In the genomic region with DNA sequence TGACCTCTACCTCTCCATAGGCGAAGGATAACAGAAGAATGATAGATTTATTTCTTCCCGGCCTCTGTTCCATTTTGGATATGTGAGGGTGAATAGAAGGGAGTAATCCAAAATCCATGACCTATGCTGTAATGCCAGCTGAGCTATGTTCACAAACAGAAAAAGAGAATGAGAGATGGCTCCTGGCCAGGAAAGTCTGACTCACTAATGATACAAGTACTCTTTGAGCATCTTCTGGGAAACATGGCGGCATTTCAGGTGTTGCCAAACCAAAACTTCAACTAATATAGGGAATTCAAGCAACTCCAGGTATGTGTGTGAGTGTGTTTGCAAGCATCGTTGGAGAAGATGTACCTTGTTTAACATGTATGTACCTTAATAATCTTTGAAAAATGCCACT, we compare ENCODE assay signal across 9 cellular contexts. TPM values are rescaled to one million over a fixed set of nuclear protein-coding genes. Genes with fewer than 3 reads are reported as not detected.
DNase-seq lines count a peak whose midpoint lies in the region; ATAC-seq and TF ChIP-seq lines count a peak whose summit lies in the region.
"Had no signal": no experiment of that assay in that cellular context is flagged by ENCODE, and none has a peak within 500 bp of the region (broad histone marks: within the 10 kb centered on the region; RNA-seq: fewer than 3 reads in every experiment).

No MANE protein-coding gene starts in this region.

- H3K9me2 ChIP-seq in SK-N-SH: no peaks in the 10 kb centered on the region

- H3K4me1 Mint-ChIP-seq in activated CD4-positive, alpha-beta T cell treated with anti-CD3 and anti-CD28 coated beads for 36 hours: peaks cover 25% of the 10 kb centered on the region
- peaks cover 6% of the 10 kb centered on the region for H3K4me1 Mint-ChIP-seq in activated CD4-positive, alpha-beta T cell treated with anti-CD3 and anti-CD28 coated beads, Interleukin-2, amount 10 ng/mL, durations not matched to agents 7 days and 5 days

- DNase-seq in activated CD4-positive, alpha-beta T cell treated with anti-CD3 and anti-CD28 coated beads for 36 hours: peak; percentile 76
- DNase-seq in activated CD4-positive, alpha-beta T cell treated with anti-CD3 and anti-CD28 coated beads, Interleukin-2, amount 10 ng/mL, durations not matched to agents 7 days and 5 days: no peak
- no peak for DNase-seq in SK-N-SH
- peak; percentile 58 for DNase-seq in glomerular visceral epithelial cell (ENCODE audit: extremely low spot score)
- peak in 3 of 4 experiments; percentile 25 to 38 (median 32) for DNase-seq in stimulated activated CD4-positive, alpha-beta T cell treated with anti-CD3 and anti-CD28 coated beads, Interleukin-1b, Interleukin-23, amount 100 ng/mL, for 24 hours (ENCODE audit: low read depth in 4 of 4, low spot score in 1 of 4)
- DNase-seq in Kasumi-1 (lab: John Stamatoyannopoulos, UW): no peak
- no peak for DNase-seq in GM10266 (ENCODE audit: extremely low spot score)

- no peak overlapping the region for H3K4me2 ChIP-seq in SK-N-SH

- POLR2A ChIA-PET in activated CD4-positive, alpha-beta T cell treated with anti-CD3 and anti-CD28 coated beads for 36 hours (lab: Charles Lee): no interaction called here
- POLR2A ChIA-PET in activated CD4-positive, alpha-beta T cell treated with anti-CD3 and anti-CD28 coated beads, Interleukin-2, amount 10 ng/mL, durations not matched to agents 7 days and 5 days (lab: Charles Lee): no interaction called here
- POLR2A ChIA-PET in SK-N-SH (lab: Yijun Ruan, JAX): no interaction called here

- H3K4me3 Mint-ChIP-seq in activated CD4-positive, alpha-beta T cell treated with anti-CD3 and anti-CD28 coated beads for 36 hours: no peak overlapping the region
- no peak overlapping the region for H3K4me3 Mint-ChIP-seq in activated CD4-positive, alpha-beta T cell treated with anti-CD3 and anti-CD28 coated beads, Interleukin-2, amount 10 ng/mL, durations not matched to agents 7 days and 5 days

- H2AFZ ChIP-seq in SK-N-SH (ENCODE audit: low read depth): no peak overlapping the region
- H2AFZ ChIP-seq: parathyroid adenoma had no signal

- H3K27ac Mint-ChIP-seq in activated CD4-positive, alpha-beta T cell treated with anti-CD3 and anti-CD28 coated beads for 36 hours: no peak overlapping the region
- H3K27ac Mint-ChIP-seq in activated CD4-positive, alpha-beta T cell treated with anti-CD3 and anti-CD28 coated beads, Interleukin-2, amount 10 ng/mL, durations not matched to agents 7 days and 5 days: no peak overlapping the region

- peaks cover 92% of the 10 kb centered on the region for H4K20me1 ChIP-seq in SK-N-SH (ENCODE audit: insufficient read depth)

- TF ChIP-seq EP300 in SK-N-SH (IDR thresholded peaks at IDR 0.05; ENCODE audit: borderline replicate concordance in 1 of 2, low read depth in 1 of 2, low read length in 1 of 2): peak in 1 of 2 experiments; percentile 43; a peak in 1 of 4 replicates

- H3K36me3 ChIP-seq in SK-N-SH (replicated peaks in 1 of 2; ENCODE audit: control insufficient read depth in 1 of 2, insufficient read depth in 2 of 2, low read length in 1 of 2): peaks cover 0 to 18% of the 10 kb centered on the region in 2 experiments

- TF ChIP-seq CTCF in SK-N-SH (IDR thresholded peaks at IDR 0.05) (no peak), GM10266 (IDR thresholded peaks at IDR 0.05; ENCODE audit: control insufficient read depth, insufficient read depth, low read depth, missing control alignments) (no peak)

- peaks cover 0 to 14% of the 10 kb centered on the region in 2 experiments; a peak in 2 of 4 replicates for H3K4me1 ChIP-seq in SK-N-SH (ENCODE audit: control insufficient read depth in 1 of 2, insufficient read depth in 2 of 2, low read depth in 1 of 2, low read length in 1 of 2)
- H3K4me1 ChIP-seq: parathyroid adenoma had no signal

- no peaks in the 10 kb centered on the region for H3K27me3 Mint-ChIP-seq in activated CD4-positive, alpha-beta T cell treated with anti-CD3 and anti-CD28 coated beads for 36 hours
- H3K27me3 Mint-ChIP-seq in activated CD4-positive, alpha-beta T cell treated with anti-CD3 and anti-CD28 coated beads, Interleukin-2, amount 10 ng/mL, durations not matched to agents 7 days and 5 days: no peaks in the 10 kb centered on the region

- TF ChIP-seq RAD21 in SK-N-SH (IDR thresholded peaks at IDR 0.05; ENCODE audit: low read length): no peak

- ATAC-seq in activated CD4-positive, alpha-beta T cell treated with anti-CD3 and anti-CD28 coated beads for 36 hours: peak; percentile 55
- no peak for ATAC-seq in GM18511 (IDR thresholded peaks at IDR 0.05; ENCODE audit: unreplicated experiment)

- H3K4me3 ChIP-seq in SK-N-SH (ENCODE audit: low read depth in 2 of 2, low read length in 1 of 2): no peak overlapping the region

- WGBS in SK-N-SH (ENCODE audit: low lambda C conversion rate): 78% methylated on average over 4 of the region's 4 CpGs

- CTCF ChIA-PET in activated CD4-positive, alpha-beta T cell treated with anti-CD3 and anti-CD28 coated beads for 36 hours (lab: Charles Lee): interaction anchor here (1.8 kb wide), 1 partner anchor 14 kb away, joined by 4 read pairs; no protein-coding TSS in a partner anchor
- CTCF ChIA-PET in activated CD4-positive, alpha-beta T cell treated with anti-CD3 and anti-CD28 coated beads, Interleukin-2, amount 10 ng/mL, durations not matched to agents 7 days and 5 days (lab: Charles Lee): no interaction called here
- CTCF ChIA-PET in SK-N-SH (lab: Yijun Ruan, JAX): interaction anchor here (4.0 kb wide), 1 partner anchor 14 kb away, joined by 11 read pairs; no protein-coding TSS in a partner anchor

- H3K27ac ChIP-seq in SK-N-SH (ENCODE audit: low read depth in 2 of 2, low read length in 1 of 2): peak overlapping the region in 1 of 2 experiments; percentile 49; a peak in 2 of 4 replicates
- H3K27ac ChIP-seq: parathyroid adenoma had no signal

- H3K27me3 ChIP-seq in SK-N-SH (ENCODE audit: insufficient read depth): no peaks in the 10 kb centered on the region

- peaks cover 39% of the 10 kb centered on the region for H3F3A ChIP-seq in SK-N-SH (replicated peaks; ENCODE audit: insufficient read depth)

- H3K9me3 ChIP-seq in SK-N-SH: no peaks in the 10 kb centered on the region

- peaks cover 16% of the 10 kb centered on the region for H3K36me3 Mint-ChIP-seq in activated CD4-positive, alpha-beta T cell treated with anti-CD3 and anti-CD28 coated beads for 36 hours (ENCODE audit: low read depth)
- H3K36me3 Mint-ChIP-seq in activated CD4-positive, alpha-beta T cell treated with anti-CD3 and anti-CD28 coated beads, Interleukin-2, amount 10 ng/mL, durations not matched to agents 7 days and 5 days (ENCODE audit: low read depth): peaks cover 24% of the 10 kb centered on the region

- H3K9me3 Mint-ChIP-seq in activated CD4-positive, alpha-beta T cell treated with anti-CD3 and anti-CD28 coated beads for 36 hours (ENCODE audit: low read depth): no peaks in the 10 kb centered on the region
- no peaks in the 10 kb centered on the region for H3K9me3 Mint-ChIP-seq in activated CD4-positive, alpha-beta T cell treated with anti-CD3 and anti-CD28 coated beads, Interleukin-2, amount 10 ng/mL, durations not matched to agents 7 days and 5 days

- H3K9ac ChIP-seq in SK-N-SH: no peak overlapping the region
- H3K9ac ChIP-seq: parathyroid adenoma had no signal

- intact Hi-C loops in activated CD4-positive, alpha-beta T cell treated with anti-CD3 and anti-CD28 coated beads for 36 hours (cut with DNase I, micrococcal nuclease): no loop called here

- H3K79me2 ChIP-seq in SK-N-SH (ENCODE audit: insufficient read depth): peaks cover 100% of the 10 kb centered on the region

TF ChIP-seq in SK-N-SH, 30 proteins besides CTCF, POLR2A, EP300 and RAD21 (continues in another document):
- TF ChIP-seq EZH2phosphoT487 (IDR thresholded peaks at IDR 0.05; ENCODE audit: borderline replicate concordance, low read depth) (no peak), CHD2 (IDR thresholded peaks at IDR 0.05; ENCODE audit: low read length, partially characterized antibody) (no peak), NFIC (IDR thresholded peaks at IDR 0.05; ENCODE audit: borderline replicate concordance) (peak; percentile 93), TEAD4 (IDR thresholded peaks at IDR 0.05; ENCODE audit: borderline replicate concordance, insufficient read depth) (no peak), FOXM1 (IDR thresholded peaks at IDR 0.05; ENCODE audit: low read depth) (no peak), GATA2 (CRISPR knock-in tag; IDR thresholded peaks at IDR 0.05) (no peak), JUND (IDR thresholded peaks at IDR 0.05) (peak; percentile 79), RCOR1 (IDR thresholded peaks at IDR 0.05; ENCODE audit: low read length) (no peak), SMC3 (IDR thresholded peaks at IDR 0.05; ENCODE audit: low read depth, low read length) (no peak)
- TF ChIP-seq, protein P1, sequence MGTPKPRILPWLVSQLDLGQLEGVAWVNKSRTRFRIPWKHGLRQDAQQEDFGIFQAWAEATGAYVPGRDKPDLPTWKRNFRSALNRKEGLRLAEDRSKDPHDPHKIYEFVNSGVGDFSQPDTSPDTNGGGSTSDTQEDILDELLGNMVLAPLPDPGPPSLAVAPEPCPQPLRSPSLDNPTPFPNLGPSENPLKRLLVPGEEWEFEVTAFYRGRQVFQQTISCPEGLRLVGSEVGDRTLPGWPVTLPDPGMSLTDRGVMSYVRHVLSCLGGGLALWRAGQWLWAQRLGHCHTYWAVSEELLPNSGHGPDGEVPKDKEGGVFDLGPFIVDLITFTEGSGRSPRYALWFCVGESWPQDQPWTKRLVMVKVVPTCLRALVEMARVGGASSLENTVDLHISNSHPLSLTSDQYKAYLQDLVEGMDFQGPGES (IDR thresholded peaks at IDR 0.05; ENCODE audit: low read depth, low read length): no peak
- TF ChIP-seq, protein P2, sequence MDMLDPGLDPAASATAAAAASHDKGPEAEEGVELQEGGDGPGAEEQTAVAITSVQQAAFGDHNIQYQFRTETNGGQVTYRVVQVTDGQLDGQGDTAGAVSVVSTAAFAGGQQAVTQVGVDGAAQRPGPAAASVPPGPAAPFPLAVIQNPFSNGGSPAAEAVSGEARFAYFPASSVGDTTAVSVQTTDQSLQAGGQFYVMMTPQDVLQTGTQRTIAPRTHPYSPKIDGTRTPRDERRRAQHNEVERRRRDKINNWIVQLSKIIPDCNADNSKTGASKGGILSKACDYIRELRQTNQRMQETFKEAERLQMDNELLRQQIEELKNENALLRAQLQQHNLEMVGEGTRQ (IDR thresholded peaks at IDR 0.05; ENCODE audit: borderline replicate concordance, low read depth, low read length): no peak

RNA-seq across cellular contexts. Expression of gene MED13L, which starts 55.1 kb away (rescaled TPM):
- 10 to 100 TPM; 38.5 to 41.9 TPM for total RNA-seq in activated CD4-positive, alpha-beta T cell treated with anti-CD3 and anti-CD28 coated beads for 36 hours
- total RNA-seq in activated CD4-positive, alpha-beta T cell treated with anti-CD3 and anti-CD28 coated beads, Interleukin-2, amount 10 ng/mL, durations not matched to agents 7 days and 5 days: 10 to 100 TPM; 97.1 to 99.7 TPM
- polyA plus RNA-seq in SK-N-SH (2012; rRNA removed): 17.1 and 26.3 TPM in 2 replicates
- polyA plus RNA-seq in SK-N-SH (2012; cell fraction: cytosol; rRNA removed): 18.4 and 19.1 TPM in 2 replicates
- polyA plus RNA-seq in SK-N-SH (2012; cell fraction: nucleus; rRNA removed): 24.4 and 38.6 TPM in 2 replicates

Comparison
In these comparisons a context has a peak if more than half of its experiments do, and no peak if none do; other contexts are left out.
1. DNase-seq: peak in activated CD4-positive, alpha-beta T cell treated with anti-CD3 and anti-CD28 coated beads for 36 hours (single experiment), glomerular visceral epithelial cell (single experiment) and stimulated activated CD4-positive, alpha-beta T cell treated with anti-CD3 and anti-CD28 coated beads, Interleukin-1b, Interleukin-23, amount 100 ng/mL, for 24 hours (3 of 4); none in activated CD4-positive, alpha-beta T cell treated with anti-CD3 and anti-CD28 coated beads, Interleukin-2, amount 10 ng/mL, durations not matched to agents 7 days and 5 days (single experiment), SK-N-SH (single experiment), Kasumi-1 (0 of 2) and GM10266 (single experiment).